1 cellular context compared by ENCODE assay signal in genomic region chr12:94590428-94590827, GRCh38.
TF ChIP-seq lines count a peak whose summit lies in the region.

No MANE protein-coding gene starts in this region.

TF ChIP-seq in IMR-90, 13 proteins besides CTCF, POLR2A, EP300 and RAD21:
- TF ChIP-seq MXI1 (IDR thresholded peaks at IDR 0.05; ENCODE audit: borderline replicate concordance, low read depth, low read length) = no peak
- no peak for TF ChIP-seq RFX5 (IDR thresholded peaks at IDR 0.05; ENCODE audit: low read depth, low read length)
- no peak for TF ChIP-seq FOS (IDR thresholded peaks at IDR 0.05; ENCODE audit: low read depth, low read length)
- TF ChIP-seq USF2 (IDR thresholded peaks at IDR 0.05; ENCODE audit: low read depth, low read length) = no peak
- TF ChIP-seq CHD1 (IDR thresholded peaks at IDR 0.05; ENCODE audit: low read depth, low read length) = no peak
- no peak for TF ChIP-seq RCOR1 (IDR thresholded peaks at IDR 0.05; ENCODE audit: insufficient replicate concordance, low read length)
- no peak for TF ChIP-seq BHLHE40 (IDR thresholded peaks at IDR 0.05; ENCODE audit: low read depth, low read length)
